ENCODE assay signal across 33 cellular contexts in the genomic region with DNA sequence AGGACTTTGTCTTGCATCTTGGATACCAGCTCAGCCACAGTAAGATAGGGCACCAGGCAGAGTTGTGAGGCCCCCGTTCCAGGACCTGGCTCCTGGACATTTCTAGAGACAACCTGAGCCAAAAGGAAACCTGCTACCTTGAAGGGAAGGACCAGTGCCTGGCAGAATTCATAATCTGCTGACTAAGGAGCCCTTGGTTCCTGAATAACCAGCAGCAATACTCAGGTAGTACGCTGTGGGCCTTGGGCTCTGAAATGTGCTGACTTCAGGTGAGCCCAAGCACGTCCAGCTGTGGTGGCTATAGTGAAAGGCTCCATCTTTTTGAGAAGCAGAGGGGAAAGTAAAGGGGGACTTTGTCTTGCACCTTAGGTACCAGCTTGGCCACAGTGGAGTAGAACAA. TPM values are rescaled to one million over a fixed set of nuclear protein-coding genes. Genes with fewer than 3 reads are reported as not detected.
"Had no signal": no experiment of that assay in that cellular context is flagged by ENCODE, and none has a peak within 500 bp of the region (broad histone marks: within the 10 kb centered on the region; RNA-seq: fewer than 3 reads in every experiment).

No MANE protein-coding gene starts in this region.

- H3K27me3 ChIP-seq: brain microvascular endothelial cell, gastroesophageal sphincter, neural progenitor cell, thyroid gland, upper lobe of right lung had no signal

- H3K4me1 Mint-ChIP-seq: activated naive CD4-positive, alpha-beta T cell treated with anti-CD3 and anti-CD28 coated beads, Interleukin-2, amount 10 ng/mL, durations not matched to agents 7 days and 5 days; activated naive CD8-positive, alpha-beta T cell treated with anti-CD3 and anti-CD28 coated beads, Interleukin-2, amount 10 ng/mL, durations not matched to agents 7 days and 5 days; naive thymus-derived CD8-positive, alpha-beta T cell; neural progenitor cell; stimulated activated memory B cell treated with anti-CD40 and anti-IgM and Interleukin-4, amounts not matched to agents 10 μg/mL and 1 μg/mL and 100 μg/mL, for 72 hours; stimulated activated naive CD8-positive, alpha-beta T cell treated with anti-CD3 and anti-CD28 coated beads, Interleukin-15, amount 100 ng/mL, for 72 hours had no signal

- H3K27ac Mint-ChIP-seq: activated naive CD4-positive, alpha-beta T cell treated with anti-CD3 and anti-CD28 coated beads, Interleukin-2, amount 10 ng/mL, durations not matched to agents 7 days and 5 days; activated naive CD8-positive, alpha-beta T cell treated with anti-CD3 and anti-CD28 coated beads, Interleukin-2, amount 10 ng/mL, durations not matched to agents 7 days and 5 days; activated T-helper 1 cell treated with anti-CD3 and anti-CD28 coated beads, Interleukin-12 subunit alpha, Interleukin-12 subunit beta, Interleukin-2, Interleukin-4 antibody, amounts not matched to agents 30 ng/mL and 10 ng/mL and 1 ng/mL, durations not matched to agents 14 hours and 24 hours and 36 hours; naive thymus-derived CD8-positive, alpha-beta T cell; neural progenitor cell; stimulated activated memory B cell treated with anti-CD40 and anti-IgM and Interleukin-4, amounts not matched to agents 10 μg/mL and 1 μg/mL and 100 μg/mL, for 72 hours; stimulated activated naive CD8-positive, alpha-beta T cell treated with anti-CD3 and anti-CD28 coated beads, Interleukin-15, amount 100 ng/mL, for 72 hours; T-helper 1 cell treated with Interleukin-12 subunit alpha and Interleukin-12 subunit beta and Interleukin-4 antibody, amounts not matched to agents 30 μg/mL and 1 μg/mL, for 36 hours had no signal

- H3K36me3 Mint-ChIP-seq: activated naive CD4-positive, alpha-beta T cell treated with anti-CD3 and anti-CD28 coated beads, Interleukin-2, amount 10 ng/mL, durations not matched to agents 7 days and 5 days; activated naive CD8-positive, alpha-beta T cell treated with anti-CD3 and anti-CD28 coated beads, Interleukin-2, amount 10 ng/mL, durations not matched to agents 7 days and 5 days; naive thymus-derived CD8-positive, alpha-beta T cell; neural progenitor cell; stimulated activated memory B cell treated with anti-CD40 and anti-IgM and Interleukin-4, amounts not matched to agents 10 μg/mL and 1 μg/mL and 100 μg/mL, for 72 hours had no signal

- H3K4me3 Mint-ChIP-seq: activated naive CD4-positive, alpha-beta T cell treated with anti-CD3 and anti-CD28 coated beads, Interleukin-2, amount 10 ng/mL, durations not matched to agents 7 days and 5 days; activated naive CD8-positive, alpha-beta T cell treated with anti-CD3 and anti-CD28 coated beads, Interleukin-2, amount 10 ng/mL, durations not matched to agents 7 days and 5 days; activated T-helper 1 cell treated with anti-CD3 and anti-CD28 coated beads, Interleukin-12 subunit alpha, Interleukin-12 subunit beta, Interleukin-2, Interleukin-4 antibody, amounts not matched to agents 30 ng/mL and 10 ng/mL and 1 ng/mL, durations not matched to agents 14 hours and 24 hours and 36 hours; naive thymus-derived CD8-positive, alpha-beta T cell; neural progenitor cell; stimulated activated memory B cell treated with anti-CD40 and anti-IgM and Interleukin-4, amounts not matched to agents 10 μg/mL and 1 μg/mL and 100 μg/mL, for 72 hours; stimulated activated naive CD8-positive, alpha-beta T cell treated with anti-CD3 and anti-CD28 coated beads, Interleukin-15, amount 100 ng/mL, for 72 hours; T-helper 1 cell treated with Interleukin-12 subunit alpha and Interleukin-12 subunit beta and Interleukin-4 antibody, amounts not matched to agents 30 μg/mL and 1 μg/mL, for 36 hours had no signal

- H3K4me3 ChIP-seq: gastroesophageal sphincter, neural progenitor cell, psoas muscle, smooth muscle cell, thyroid gland, upper lobe of right lung had no signal

- ATAC-seq: gastroesophageal sphincter; left colon; naive thymus-derived CD8-positive, alpha-beta T cell; psoas muscle; stimulated activated memory B cell treated with anti-CD40 and anti-IgM and Interleukin-4, amounts not matched to agents 10 μg/mL and 1 μg/mL and 100 μg/mL, for 72 hours; stimulated activated naive CD8-positive, alpha-beta T cell treated with anti-CD3 and anti-CD28 coated beads, Interleukin-15, amount 100 ng/mL, for 72 hours had no signal

- H3K79me2 ChIP-seq: parathyroid adenoma had no signal

- H3K9ac ChIP-seq: neural progenitor cell, parathyroid adenoma had no signal

- H3K36me3 ChIP-seq: brain microvascular endothelial cell, gastroesophageal sphincter, neural progenitor cell, thyroid gland, upper lobe of right lung had no signal

- H3K9me3 ChIP-seq: psoas muscle, thyroid gland, upper lobe of right lung had no signal

- H3K4me1 ChIP-seq: gastroesophageal sphincter, parathyroid adenoma, psoas muscle, thyroid gland, upper lobe of right lung had no signal

- H2AFZ ChIP-seq: neural progenitor cell, parathyroid adenoma had no signal

- H3K27ac ChIP-seq: brain microvascular endothelial cell, gastroesophageal sphincter, neural progenitor cell, parathyroid adenoma, psoas muscle, thyroid gland, upper lobe of right lung, VCaP had no signal

- H3K9me3 Mint-ChIP-seq: activated naive CD4-positive, alpha-beta T cell treated with anti-CD3 and anti-CD28 coated beads, Interleukin-2, amount 10 ng/mL, durations not matched to agents 7 days and 5 days; activated naive CD8-positive, alpha-beta T cell treated with anti-CD3 and anti-CD28 coated beads, Interleukin-2, amount 10 ng/mL, durations not matched to agents 7 days and 5 days; activated T-helper 1 cell treated with anti-CD3 and anti-CD28 coated beads, Interleukin-12 subunit alpha, Interleukin-12 subunit beta, Interleukin-2, Interleukin-4 antibody, amounts not matched to agents 30 ng/mL and 10 ng/mL and 1 ng/mL, durations not matched to agents 14 hours and 24 hours and 36 hours; neural progenitor cell; T-helper 1 cell treated with Interleukin-12 subunit alpha and Interleukin-12 subunit beta and Interleukin-4 antibody, amounts not matched to agents 30 μg/mL and 1 μg/mL, for 36 hours had no signal

- H3K27me3 Mint-ChIP-seq: activated naive CD4-positive, alpha-beta T cell treated with anti-CD3 and anti-CD28 coated beads, Interleukin-2, amount 10 ng/mL, durations not matched to agents 7 days and 5 days; stimulated activated memory B cell treated with anti-CD40 and anti-IgM and Interleukin-4, amounts not matched to agents 10 μg/mL and 1 μg/mL and 100 μg/mL, for 72 hours had no signal

- H3K4me2 ChIP-seq: neural progenitor cell, smooth muscle cell had no signal

- DNase-seq: activated CD4-positive, alpha-beta T cell treated with anti-CD3 and anti-CD28 coated beads for 4 hours; activated CD4-positive, alpha-beta T cell treated with anti-CD3 and anti-CD28 coated beads, Interleukin-2, amount 50 U/mL, for 4 hours; activated effector memory CD4-positive, alpha-beta T cell treated with anti-CD3 and anti-CD28 coated beads, Interleukin-2, amount 50 U/mL, for 16 hours; activated naive CD4-positive, alpha-beta T cell treated with anti-CD3 and anti-CD28 coated beads, Interleukin-2, amount 10 ng/mL, durations not matched to agents 7 days and 5 days; activated naive CD8-positive, alpha-beta T cell treated with anti-CD3 and anti-CD28 coated beads, Interleukin-2, amount 10 ng/mL, durations not matched to agents 7 days and 5 days; activated T-cell treated with anti-CD3 and anti-CD28 coated beads, Interleukin-2, amount 50 U/mL, for 1 hour; amniotic stem cell; brain microvascular endothelial cell; hippocampal formation; kidney; left colon; naive thymus-derived CD8-positive, alpha-beta T cell; occipital lobe; psoas muscle; stimulated activated CD4-positive, alpha-beta T cell treated with anti-CD3 and anti-CD28 coated beads, Interleukin-1b, Interleukin-23, amount 100 ng/mL, for 48 hours; stimulated activated CD4-positive, alpha-beta T cell treated with anti-CD3 and anti-CD28 coated beads, Interleukin-4, amount 100 ng/mL, for 4 hours; stimulated activated CD8-positive, alpha-beta memory T cell treated with anti-CD3 and anti-CD28 coated beads, Interleukin-4, amount 100 ng/mL, for 48 hours; stimulated activated naive CD8-positive, alpha-beta T cell treated with anti-CD3 and anti-CD28 coated beads, Interleukin-15, amount 100 ng/mL, for 72 hours; substantia nigra; T-helper 9 cell; upper lobe of right lung had no signal

RNA-seq across cellular contexts. Expression of gene SERPINB11, which starts 28.5 kb away (rescaled TPM):
- total RNA-seq: activated naive CD8-positive, alpha-beta T cell treated with anti-CD3 and anti-CD28 coated beads, Interleukin-2, amount 10 ng/mL, durations not matched to agents 7 days and 5 days; activated T-helper 1 cell treated with anti-CD3 and anti-CD28 coated beads, Interleukin-12 subunit alpha, Interleukin-12 subunit beta, Interleukin-2, Interleukin-4 antibody, amounts not matched to agents 30 ng/mL and 10 ng/mL and 1 ng/mL, durations not matched to agents 14 hours and 24 hours and 36 hours; astrocyte; endothelial cell of umbilical vein; gastroesophageal sphincter; kidney; left colon; naive thymus-derived CD8-positive, alpha-beta T cell; occipital lobe; psoas muscle; thyroid gland; upper lobe of right lung had no signal
- polyA plus RNA-seq: endothelial cell of umbilical vein; liver; naive thymus-derived CD8-positive, alpha-beta T cell; psoas muscle had no signal

RNA-seq across cellular contexts. Expression of gene SERPINB7, which starts 44.0 kb away (rescaled TPM):
- total RNA-seq: activated naive CD8-positive, alpha-beta T cell treated with anti-CD3 and anti-CD28 coated beads, Interleukin-2, amount 10 ng/mL, durations not matched to agents 7 days and 5 days; activated T-helper 1 cell treated with anti-CD3 and anti-CD28 coated beads, Interleukin-12 subunit alpha, Interleukin-12 subunit beta, Interleukin-2, Interleukin-4 antibody, amounts not matched to agents 30 ng/mL and 10 ng/mL and 1 ng/mL, durations not matched to agents 14 hours and 24 hours and 36 hours; endothelial cell of umbilical vein; gastroesophageal sphincter; liver; naive thymus-derived CD8-positive, alpha-beta T cell; occipital lobe; psoas muscle; thyroid gland had no signal
- polyA plus RNA-seq: endothelial cell of umbilical vein; liver; naive thymus-derived CD8-positive, alpha-beta T cell; psoas muscle had no signal
